8 cellular contexts compared by ENCODE assay signal in the genomic region with DNA sequence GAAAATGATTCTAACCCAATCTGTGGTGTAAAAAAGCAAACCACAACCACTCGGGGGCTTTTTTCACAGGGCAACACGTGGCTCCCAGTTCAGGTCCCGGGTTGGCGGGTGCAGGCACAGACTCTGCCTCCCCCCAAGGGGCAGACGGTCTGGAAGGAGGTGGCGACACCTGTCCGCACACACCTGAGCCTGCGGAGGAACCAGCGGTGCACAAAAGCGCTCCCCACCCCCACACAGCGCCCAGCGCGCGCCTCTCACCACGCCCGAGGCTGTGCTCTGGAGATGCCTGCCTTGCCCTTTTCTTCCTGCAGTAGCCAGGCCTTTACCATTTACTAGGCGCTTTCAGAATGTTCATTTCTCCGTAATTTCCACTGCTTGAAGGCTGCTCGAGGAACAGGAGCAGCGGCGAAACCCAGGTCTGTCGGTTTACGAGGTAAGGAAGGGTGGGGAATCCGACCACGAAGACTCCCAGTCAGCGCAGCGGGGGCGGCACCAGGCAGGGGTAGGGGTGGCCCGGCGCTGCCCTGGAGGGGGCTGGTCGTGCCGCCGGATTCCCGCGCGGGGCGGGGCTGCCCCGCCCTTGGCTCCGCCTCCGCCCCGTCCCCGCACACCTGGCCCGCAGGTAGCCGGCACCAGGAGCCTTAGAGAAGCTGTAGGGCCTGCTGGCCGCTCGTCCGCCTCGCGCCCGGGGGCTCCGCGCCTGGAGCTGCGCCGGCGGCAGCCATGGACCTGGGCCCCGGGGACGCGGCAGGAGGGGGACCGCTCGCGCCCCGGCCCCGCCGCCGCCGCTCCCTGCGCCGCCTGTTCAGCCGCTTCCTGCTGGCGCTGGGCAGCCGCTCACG. TPM values are rescaled to one million over a fixed set of nuclear protein-coding genes. Genes with fewer than 3 reads are reported as not detected.
DNase-seq lines count a peak whose midpoint lies in the region; ATAC-seq and TF ChIP-seq lines count a peak whose summit lies in the region.

A gene with protein sequence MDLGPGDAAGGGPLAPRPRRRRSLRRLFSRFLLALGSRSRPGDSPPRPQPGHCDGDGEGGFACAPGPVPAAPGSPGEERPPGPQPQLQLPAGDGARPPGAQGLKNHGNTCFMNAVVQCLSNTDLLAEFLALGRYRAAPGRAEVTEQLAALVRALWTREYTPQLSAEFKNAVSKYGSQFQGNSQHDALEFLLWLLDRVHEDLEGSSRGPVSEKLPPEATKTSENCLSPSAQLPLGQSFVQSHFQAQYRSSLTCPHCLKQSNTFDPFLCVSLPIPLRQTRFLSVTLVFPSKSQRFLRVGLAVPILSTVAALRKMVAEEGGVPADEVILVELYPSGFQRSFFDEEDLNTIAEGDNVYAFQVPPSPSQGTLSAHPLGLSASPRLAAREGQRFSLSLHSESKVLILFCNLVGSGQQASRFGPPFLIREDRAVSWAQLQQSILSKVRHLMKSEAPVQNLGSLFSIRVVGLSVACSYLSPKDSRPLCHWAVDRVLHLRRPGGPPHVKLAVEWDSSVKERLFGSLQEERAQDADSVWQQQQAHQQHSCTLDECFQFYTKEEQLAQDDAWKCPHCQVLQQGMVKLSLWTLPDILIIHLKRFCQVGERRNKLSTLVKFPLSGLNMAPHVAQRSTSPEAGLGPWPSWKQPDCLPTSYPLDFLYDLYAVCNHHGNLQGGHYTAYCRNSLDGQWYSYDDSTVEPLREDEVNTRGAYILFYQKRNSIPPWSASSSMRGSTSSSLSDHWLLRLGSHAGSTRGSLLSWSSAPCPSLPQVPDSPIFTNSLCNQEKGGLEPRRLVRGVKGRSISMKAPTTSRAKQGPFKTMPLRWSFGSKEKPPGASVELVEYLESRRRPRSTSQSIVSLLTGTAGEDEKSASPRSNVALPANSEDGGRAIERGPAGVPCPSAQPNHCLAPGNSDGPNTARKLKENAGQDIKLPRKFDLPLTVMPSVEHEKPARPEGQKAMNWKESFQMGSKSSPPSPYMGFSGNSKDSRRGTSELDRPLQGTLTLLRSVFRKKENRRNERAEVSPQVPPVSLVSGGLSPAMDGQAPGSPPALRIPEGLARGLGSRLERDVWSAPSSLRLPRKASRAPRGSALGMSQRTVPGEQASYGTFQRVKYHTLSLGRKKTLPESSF (plus strand): TSS at position 608 of the 842 bp plus-strand sequence. CDS start 116 bp downstream, at position 724.

- TF ChIP-seq POLR2A in NB4 (IDR thresholded peaks at IDR 0.05; ENCODE audit: extremely low read depth, insufficient read length) (peak; percentile 10), prostate gland (IDR thresholded peaks at IDR 0.05) (peak; percentile 65)

- H3K36me3 ChIP-seq in prostate gland: no peaks in the 10 kb centered on the region

- ATAC-seq in Right ventricle myocardium superior (ENCODE audit: poor library complexity): peak; percentile 64
- no peak for ATAC-seq in GM19467 (IDR thresholded peaks at IDR 0.05; ENCODE audit: unreplicated experiment)

- no peaks in the 10 kb centered on the region for H3K9me3 ChIP-seq in prostate gland

- DNase-seq in SIG-M5 treated with dmso at 0.1 percent for 504 hours (lab: John Stamatoyannopoulos, UW; ENCODE audit: unreplicated experiment) (peak; percentile 68), SIG-M5 (lab: John Stamatoyannopoulos, UW) (no peak), NB4 (ENCODE audit: low read depth) (peak; percentile 82), Right ventricle myocardium superior (no peak), prostate gland (ENCODE audit: low spot score) (peak; percentile 59), hepatic stellate cell (ENCODE audit: low spot score) (no peak)
- DNase-seq in activated T-cell treated with anti-CD3 and anti-CD28 coated beads, Interleukin-2, amount 50 U/mL, for 48 hours: peak; percentile 49 to 60

- H3K4me1 ChIP-seq in prostate gland (replicated peaks): no peaks in the 10 kb centered on the region

- intact Hi-C loops in Right ventricle myocardium superior (cut with DNase I) (no loop called here), prostate gland (cut with DNase I) (no loop called here)

- H3K27me3 ChIP-seq in prostate gland (replicated peaks; ENCODE audit: insufficient read depth): no peaks in the 10 kb centered on the region

- peak within 1 kb of the TSS; percentile 85 to 89 for H3K27ac ChIP-seq in prostate gland

- H3K4me3 ChIP-seq in NB4 (ENCODE audit: low read depth, low read length) (peak within 1 kb of the TSS; percentile 88), prostate gland (peak within 1 kb of the TSS; percentile 73 to 86)

- TF ChIP-seq CTCF in NB4 (IDR thresholded peaks at IDR 0.05; ENCODE audit: low read depth, low read length): no peak
- no peak for TF ChIP-seq CTCF in prostate gland (IDR thresholded peaks at IDR 0.05)

- WGBS in prostate gland: under 1% methylated on average over 61 of the region's 72 CpGs

RNA-seq across cellular contexts. Expression of the gene that starts here (rescaled TPM):
- total RNA-seq in Right ventricle myocardium superior (not detected), prostate gland (10 to 100 TPM; 28.2 to 33.2 TPM)

Comparison
In these comparisons a context has a peak if more than half of its experiments do, and no peak if none do; other contexts are left out.
1. RNA of the gene that starts here (total RNA-seq): 28.2 to 33.2 TPM in prostate gland; not detected in Right ventricle myocardium superior (single experiment); every median in the first group is over 10 times any median in the second.
2. DNase-seq: peak in SIG-M5 treated with dmso at 0.1 percent for 504 hours (single experiment), NB4 (single experiment), activated T-cell treated with anti-CD3 and anti-CD28 coated beads, Interleukin-2, amount 50 U/mL, for 48 hours (2 of 2) and prostate gland (single experiment); none in SIG-M5 (single experiment), Right ventricle myocardium superior (single experiment) and hepatic stellate cell (single experiment).
3. Peak in ATAC-seq in Right ventricle myocardium superior; RNA of the gene not detected or under 1 TPM.